ENCODE assay signal across 23 cellular contexts in the genomic region with DNA sequence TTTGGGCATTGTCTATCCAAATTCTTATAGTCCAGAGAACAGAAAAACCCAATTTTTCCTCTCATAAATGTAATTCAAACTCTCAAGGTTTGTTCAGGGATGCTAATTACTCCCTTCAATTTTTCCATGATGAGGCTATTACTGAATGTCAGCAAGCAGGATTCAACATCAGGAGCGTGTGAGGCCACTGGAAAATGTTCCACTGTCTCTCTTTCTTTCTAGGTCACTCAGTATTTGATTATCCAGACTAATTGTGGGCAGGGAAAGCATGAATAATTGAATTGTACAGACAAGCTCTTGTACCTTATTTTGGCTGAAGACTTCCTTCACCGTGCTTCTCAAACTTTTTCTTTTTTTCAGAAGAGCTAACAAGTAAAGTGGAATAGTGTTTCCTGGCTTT. TPM values are rescaled to one million over a fixed set of nuclear protein-coding genes. Genes with fewer than 3 reads are reported as not detected.
"Had no signal": no experiment of that assay in that cellular context is flagged by ENCODE, and none has a peak within 500 bp of the region (broad histone marks: within the 10 kb centered on the region; RNA-seq: fewer than 3 reads in every experiment).

No MANE protein-coding gene starts in this region.

- FAIRE-seq: colon, endothelial cell of umbilical vein, kidney had no signal

- H3K9me3 Mint-ChIP-seq: activated naive CD4-positive, alpha-beta T cell treated with anti-CD3 and anti-CD28 coated beads, Interleukin-2, amount 50 U/mL, for 24 hours; central memory CD8-positive, alpha-beta T cell; effector memory CD8-positive, alpha-beta T cell; natural killer cell treated with Interleukin-12 subunit alpha and Interleukin-12 subunit beta and Interleukin-15 and Interleukin-18, amount 100 ng/mL, for 72 hours had no signal

- ATAC-seq: activated CD4-positive, CD25-positive, alpha-beta regulatory T cell treated with anti-CD3 and anti-CD28 coated beads, Interleukin-2, amount 50 U/mL, for 24 hours; activated CD8-positive, alpha-beta T cell treated with anti-CD3 and anti-CD28 coated beads, Interleukin-2, amount 10 ng/mL, durations not matched to agents 7 days and 5 days; effector memory CD8-positive, alpha-beta T cell; esophagus mucosa; natural killer cell treated with Interleukin-12 subunit alpha and Interleukin-12 subunit beta and Interleukin-15 and Interleukin-18, amount 100 ng/mL, for 72 hours had no signal

- H3K36me3 ChIP-seq: breast epithelium, tibial artery had no signal

- H3K27ac Mint-ChIP-seq: activated CD8-positive, alpha-beta T cell treated with anti-CD3 and anti-CD28 coated beads, Interleukin-2, amount 10 ng/mL, durations not matched to agents 7 days and 5 days; activated naive CD4-positive, alpha-beta T cell treated with anti-CD3 and anti-CD28 coated beads, Interleukin-2, amount 50 U/mL, for 24 hours; activated T-helper 1 cell treated with anti-CD3 and anti-CD28 coated beads, Interleukin-12 subunit alpha, Interleukin-12 subunit beta, Interleukin-2, Interleukin-4 antibody, amounts not matched to agents 30 ng/mL and 10 ng/mL and 1 ng/mL, durations not matched to agents 14 hours and 24 hours and 36 hours; effector memory CD8-positive, alpha-beta T cell; natural killer cell treated with Interleukin-12 subunit alpha and Interleukin-12 subunit beta and Interleukin-15 and Interleukin-18, amount 100 ng/mL, for 72 hours; progenitor cell of endocrine pancreas; stimulated activated naive CD8-positive, alpha-beta T cell treated with anti-CD3 and anti-CD28 coated beads, Interleukin-15, Interleukin-2, amounts not matched to agents 100 ng/mL and 50 ng/mL, for 24 hours had no signal

- H3K9me3 ChIP-seq: breast epithelium, tibial artery had no signal

- H3K4me3 ChIP-seq: breast epithelium, lung, tibial artery had no signal

- H3K27me3 ChIP-seq: breast epithelium, tibial artery had no signal

- DNase-seq: activated CD4-positive, alpha-beta T cell treated with anti-CD3 and anti-CD28 coated beads, Interleukin-2, amount 50 U/mL, for 1 hour; activated CD8-positive, alpha-beta T cell treated with anti-CD3 and anti-CD28 coated beads, Interleukin-2, amount 10 ng/mL, durations not matched to agents 7 days and 5 days; activated gamma-delta T cell; aorta; effector memory CD8-positive, alpha-beta T cell; foreskin melanocyte; hypothalamus; kidney; stimulated activated CD4-positive, alpha-beta T cell treated with anti-CD3 and anti-CD28 coated beads, Interleukin-1b, Interleukin-23, amount 100 ng/mL, for 48 hours; tibial artery had no signal

- H3K4me1 ChIP-seq: breast epithelium had no signal

- H3K4me1 Mint-ChIP-seq: activated naive CD4-positive, alpha-beta T cell treated with anti-CD3 and anti-CD28 coated beads, Interleukin-2, amount 50 U/mL, for 24 hours; central memory CD8-positive, alpha-beta T cell had no signal

- H3K4me3 Mint-ChIP-seq: activated CD8-positive, alpha-beta T cell treated with anti-CD3 and anti-CD28 coated beads, Interleukin-2, amount 10 ng/mL, durations not matched to agents 7 days and 5 days; activated naive CD4-positive, alpha-beta T cell treated with anti-CD3 and anti-CD28 coated beads, Interleukin-2, amount 50 U/mL, for 24 hours; activated T-helper 1 cell treated with anti-CD3 and anti-CD28 coated beads, Interleukin-12 subunit alpha, Interleukin-12 subunit beta, Interleukin-2, Interleukin-4 antibody, amounts not matched to agents 30 ng/mL and 10 ng/mL and 1 ng/mL, durations not matched to agents 14 hours and 24 hours and 36 hours; central memory CD8-positive, alpha-beta T cell; effector memory CD8-positive, alpha-beta T cell; natural killer cell treated with Interleukin-12 subunit alpha and Interleukin-12 subunit beta and Interleukin-15 and Interleukin-18, amount 100 ng/mL, for 72 hours; stimulated activated naive CD8-positive, alpha-beta T cell treated with anti-CD3 and anti-CD28 coated beads, Interleukin-15, Interleukin-2, amounts not matched to agents 100 ng/mL and 50 ng/mL, for 24 hours had no signal

RNA-seq across cellular contexts. Expression of a gene that starts 31.1 kb away (rescaled TPM):
- total RNA-seq: activated CD8-positive, alpha-beta T cell treated with anti-CD3 and anti-CD28 coated beads, Interleukin-2, amount 10 ng/mL, durations not matched to agents 7 days and 5 days; activated T-helper 1 cell treated with anti-CD3 and anti-CD28 coated beads, Interleukin-12 subunit alpha, Interleukin-12 subunit beta, Interleukin-2, Interleukin-4 antibody, amounts not matched to agents 30 ng/mL and 10 ng/mL and 1 ng/mL, durations not matched to agents 14 hours and 24 hours and 36 hours; breast epithelium; esophagus mucosa; natural killer cell treated with Interleukin-12 subunit alpha and Interleukin-12 subunit beta and Interleukin-15 and Interleukin-18, amount 100 ng/mL, for 72 hours; T-helper 2 cell treated with Interferon-gamma antibody and Interleukin-4, amounts not matched to agents 100 ng/mL and 5 ng/mL, for 36 hours had no signal
